In genomic region chr19:5321066-5321642, GRCh38 we compare ENCODE assay signal across 18 cellular contexts. TPM values are rescaled to one million over a fixed set of nuclear protein-coding genes. Genes with fewer than 3 reads are reported as not detected.
A peak's percentile ranks its signal among the peaks of the same experiment; 100 is the strongest.
DNase-seq lines count a peak whose midpoint lies in the region; ATAC-seq, FAIRE-seq and TF ChIP-seq lines count a peak whose summit lies in the region.
"Had no signal": no experiment of that assay in that cellular context is flagged by ENCODE, and none has a peak within 500 bp of the region (broad histone marks: within the 10 kb centered on the region; RNA-seq: fewer than 3 reads in every experiment).

No MANE protein-coding gene starts in this region.

- no peaks in the 10 kb centered on the region for H3K9me1 ChIP-seq in K562 (ENCODE audit: control insufficient read depth, insufficient read depth, low read length)

- TF ChIP-seq EP300 in HepG2 (IDR thresholded peaks at IDR 0.05; ENCODE audit: low read depth in 2 of 2, low read length in 2 of 2) = no peak
- no peak for TF ChIP-seq EP300 in HepG2 (CRISPR knock-in tag; IDR thresholded peaks at IDR 0.05; ENCODE audit: borderline replicate concordance)
- no peak for TF ChIP-seq EP300 in K562 (IDR thresholded peaks at IDR 0.05; ENCODE audit: low read length)

- peaks cover 8% of the 10 kb centered on the region for H3K36me3 Mint-ChIP-seq in endothelial cell (ENCODE audit: low read depth, unreplicated experiment)

- H3K4me3 Mint-ChIP-seq in endothelial cell (ENCODE audit: unreplicated experiment) = no peak overlapping the region
- H3K4me3 Mint-ChIP-seq: CD4-positive, alpha-beta memory T cell had no signal

- POLR2A ChIA-PET in HepG2 (lab: Yijun Ruan, JAX) = no interaction called here
- POLR2A ChIA-PET in K562 (lab: Yijun Ruan, JAX) = interaction anchor here (0.9 kb wide), 2 partner anchors 10 to 16 kb away, joined by 3 read pairs; no protein-coding TSS in a partner anchor

- H3K27me3 ChIP-seq in HepG2 (ENCODE audit: control insufficient read depth in 1 of 2, insufficient read depth in 2 of 2, low read length in 2 of 2) = no peaks in the 10 kb centered on the region
- no peaks in the 10 kb centered on the region for H3K27me3 ChIP-seq in right lobe of liver
- H3K27me3 ChIP-seq in BLaER1 treated with 17β-estradiol and CSF1 and Interleukin-3, amounts not matched to agents 10 nM and 100 nM = peaks cover 0 to 10% (median 0%) of the 10 kb centered on the region in 11 experiments; a peak in 6 of 22 replicates
- no peaks in the 10 kb centered on the region; a peak in 1 of 5 replicates for H3K27me3 ChIP-seq in K562 (ENCODE audit: control insufficient read depth in 2 of 2, insufficient read depth in 2 of 2, low read length in 2 of 2)
- H3K27me3 ChIP-seq in HAP-1 (ENCODE audit: low read depth) = no peaks in the 10 kb centered on the region

- H3K27ac Mint-ChIP-seq in endothelial cell (ENCODE audit: unreplicated experiment) = no peak overlapping the region
- H3K27ac Mint-ChIP-seq: CD4-positive, alpha-beta memory T cell had no signal

- no peak overlapping the region; the same call in 1 of the 2 replicates for H3K4me2 ChIP-seq in HepG2 (ENCODE audit: low read depth, low read length)
- peak overlapping the region in 9 of 11 experiments; percentile 61 to 92 (median 70); a peak in 11 of 22 replicates for H3K4me2 ChIP-seq in BLaER1 treated with 17β-estradiol and CSF1 and Interleukin-3, amounts not matched to agents 10 nM and 100 nM
- H3K4me2 ChIP-seq in K562 (ENCODE audit: insufficient read depth, low read length) = no peak overlapping the region

- no peak overlapping the region for H3K9ac ChIP-seq in HepG2 (ENCODE audit: insufficient read depth, low read depth, low read length)
- H3K9ac ChIP-seq in BLaER1 treated with 17β-estradiol and CSF1 and Interleukin-3, amounts not matched to agents 10 nM and 100 nM = no peak overlapping the region
- no peak overlapping the region for H3K9ac ChIP-seq in K562 (ENCODE audit: insufficient read depth in 1 of 2, low read depth in 2 of 2, low read length in 2 of 2)

- no peak overlapping the region for H2AFZ ChIP-seq in HepG2 (ENCODE audit: low read length)
- H2AFZ ChIP-seq in K562 (ENCODE audit: low read depth, low read length) = no peak overlapping the region

- peaks cover 8% of the 10 kb centered on the region for H3K27me3 Mint-ChIP-seq in endothelial cell (ENCODE audit: unreplicated experiment)

- no peak overlapping the region for H3K27ac ChIP-seq in HepG2 (ENCODE audit: extremely low read length, insufficient read depth, low read length)
- no peak overlapping the region for H3K27ac ChIP-seq in right lobe of liver
- H3K27ac ChIP-seq in BLaER1 treated with 17β-estradiol and CSF1 and Interleukin-3, amounts not matched to agents 10 nM and 100 nM = no peak overlapping the region
- H3K27ac ChIP-seq in K562 (ENCODE audit: extremely low read depth, low read depth, low read length) = no peak overlapping the region

- ATAC-seq in HepG2 = no peak
- ATAC-seq in right lobe of liver = no peak
- no peak for ATAC-seq in K562
- no peak for ATAC-seq in GM21360 (IDR thresholded peaks at IDR 0.05; ENCODE audit: unreplicated experiment)

- CTCF ChIA-PET in HepG2 (lab: Yijun Ruan, JAX; ENCODE audit: low intra/inter-chr PET ratio, low total read pairs) (no interaction called here), K562 (lab: Yijun Ruan, JAX; ENCODE audit: low intra/inter-chr PET ratio) (no interaction called here)

- no peak for TF ChIP-seq CTCF in HepG2 (CRISPR knock-in tag; IDR thresholded peaks at IDR 0.05)
- no peak for TF ChIP-seq CTCF in right lobe of liver (IDR thresholded peaks at IDR 0.05)
- TF ChIP-seq CTCF in K562 (IDR thresholded peaks at IDR 0.05 in 2 of 3, conservative IDR thresholded peaks at IDR 0.05 in 1 of 3; ENCODE audit: insufficient read depth in 2 of 3, low read depth in 1 of 3, low read length in 3 of 3) = no peak
- TF ChIP-seq CTCF in endothelial cell (IDR thresholded peaks at IDR 0.05; ENCODE audit: unreplicated experiment) = no peak

- no peak for TF ChIP-seq RAD21 in HepG2 (CRISPR knock-in tag; IDR thresholded peaks at IDR 0.05)
- no peak for TF ChIP-seq RAD21 in K562 (CRISPR knock-in tag; conservative IDR thresholded peaks at IDR 0.05 in 1 of 2, IDR thresholded peaks at IDR 0.05 in 1 of 2)

- H3K4me3 ChIP-seq in HepG2 (replicated peaks in 1 of 3; ENCODE audit: insufficient read depth in 1 of 3, low read depth in 2 of 3, low read length in 3 of 3) (no peak overlapping the region), right lobe of liver (no peak overlapping the region), K562 (no peak overlapping the region), HAP-1 (no peak overlapping the region)
- H3K4me3 ChIP-seq in BLaER1 treated with 17β-estradiol and CSF1 and Interleukin-3, amounts not matched to agents 10 nM and 100 nM = no peak overlapping the region

- no peaks in the 10 kb centered on the region for H3K4me1 Mint-ChIP-seq in endothelial cell (ENCODE audit: unreplicated experiment)
- H3K4me1 Mint-ChIP-seq: CD4-positive, alpha-beta memory T cell had no signal

- TF ChIP-seq POLR2A in HepG2 (IDR thresholded peaks at IDR 0.05; ENCODE audit: insufficient read depth in 1 of 2, low read depth in 2 of 2, low read length in 2 of 2) (no peak), right lobe of liver (IDR thresholded peaks at IDR 0.05) (no peak), K562 (conservative IDR thresholded peaks at IDR 0.05) (no peak)

- FAIRE-seq in HepG2 (lab: Jason Lieb, UNC) (no peak), K562 (lab: Jason Lieb, UNC) (no peak)
- FAIRE-seq: H54 had no signal

- H3K79me2 ChIP-seq in HepG2 (ENCODE audit: insufficient read depth, low read length) = no peaks in the 10 kb centered on the region
- no peaks in the 10 kb centered on the region for H3K79me2 ChIP-seq in K562 (ENCODE audit: control insufficient read depth, insufficient read depth, low read length)

- H4K20me1 ChIP-seq in HepG2 (ENCODE audit: insufficient read depth, low read length) (peaks cover 7% of the 10 kb centered on the region; the same call in 1 of the 2 replicates), K562 (replicated peaks; ENCODE audit: control insufficient read depth, insufficient read depth, low read length) (peaks cover 8% of the 10 kb centered on the region; the same call in 1 of the 2 replicates)
- H4K20me1 ChIP-seq in BLaER1 treated with 17β-estradiol and CSF1 and Interleukin-3, amounts not matched to agents 10 nM and 100 nM = peaks cover 0 to 12% (median 0%) of the 10 kb centered on the region in 11 experiments; a peak in 2 of 22 replicates

- H3K36me3 ChIP-seq in HepG2 (replicated peaks in 1 of 2; ENCODE audit: control insufficient read depth in 1 of 2, insufficient read depth in 2 of 2, low read length in 2 of 2) (no peaks in the 10 kb centered on the region), right lobe of liver (no peaks in the 10 kb centered on the region), K562 (ENCODE audit: control insufficient read depth, insufficient read depth, low read length) (no peaks in the 10 kb centered on the region), HAP-1 (replicated peaks) (peaks cover 5% of the 10 kb centered on the region; the same call in 1 of the 2 replicates)
- no peaks in the 10 kb centered on the region for H3K36me3 ChIP-seq in BLaER1 treated with 17β-estradiol and CSF1 and Interleukin-3, amounts not matched to agents 10 nM and 100 nM

- in situ Hi-C loops in HepG2 (cut with HindIII; ENCODE audit: extremely low pct_ligation_motif_present, low pct_unique_long_range_greater_than_20kb) = no loop called here
- in situ Hi-C loops in K562 (cut with MboI) = no loop called here
- in situ Hi-C loops in HAP-1 (cut with MboI; ENCODE audit: low sequenced_read_pairs) = no loop called here

- intact Hi-C loops in HepG2 (cut with micrococcal nuclease; ENCODE audit: unreplicated experiment) = no loop called here
- intact Hi-C loops in right lobe of liver (cut with DNase I) = no loop called here
- intact Hi-C loops in K562 (cut with micrococcal nuclease) = no loop called here

- DNase-seq in HepG2 (ENCODE audit: low spot score) (no peak), right lobe of liver (no peak), K562 (ENCODE audit: extremely low read depth in 1 of 4, low spot score in 3 of 4) (no peak), endothelial cell (ENCODE audit: low spot score) (no peak), HAP-1 (ENCODE audit: low spot score in 2 of 2) (no peak)
- DNase-seq: 8988T; C1 segment of cervical spinal cord; Calu3; CD4-positive, alpha-beta memory T cell; COR-L47; DMS53; DMS79 treated with DMSO at 0.1 percent for 48 hours; GF-D8; GOT3; HCEC 1CT had no signal

- BruUV-seq in HepG2 (replicated peaks; lab: Mats Ljungman, UMichigan) = no TSS peak
- no TSS peak for BruUV-seq in K562 (replicated peaks; lab: Mats Ljungman, UMichigan)

- H3K4me1 ChIP-seq in HepG2 (ENCODE audit: insufficient read depth, low read length) (peaks cover 27% of the 10 kb centered on the region), right lobe of liver (no peaks in the 10 kb centered on the region), K562 (replicated peaks in 1 of 2; ENCODE audit: control insufficient read depth in 2 of 2, insufficient read depth in 2 of 2, low read length in 2 of 2) (peaks cover 5 to 12% of the 10 kb centered on the region in 2 experiments; a peak in 3 of 5 replicates), HAP-1 (no peaks in the 10 kb centered on the region)
- H3K4me1 ChIP-seq in BLaER1 treated with 17β-estradiol and CSF1 and Interleukin-3, amounts not matched to agents 10 nM and 100 nM = peaks cover 11 to 16% (median 13%) of the 10 kb centered on the region in 10 experiments

- H3K9me3 ChIP-seq in HepG2 (ENCODE audit: low read length) (no peaks in the 10 kb centered on the region), right lobe of liver (no peaks in the 10 kb centered on the region), K562 (replicated peaks; ENCODE audit: control insufficient read depth, insufficient read depth, low read depth, low read length) (0 out of 2 replicates have a peak, but pooled peaks cover 2% of the 10 kb centered on the region), HAP-1 (no peaks in the 10 kb centered on the region)
- H3K9me3 ChIP-seq in BLaER1 treated with 17β-estradiol and CSF1 and Interleukin-3, amounts not matched to agents 10 nM and 100 nM (replicated peaks in 1 of 11) = peaks cover 0 to 5% (median 0%) of the 10 kb centered on the region in 11 experiments; a peak in 3 of 22 replicates

- no peaks in the 10 kb centered on the region for H3K9me3 Mint-ChIP-seq in endothelial cell (ENCODE audit: unreplicated experiment)

- WGBS in HepG2 (ENCODE audit: low lambda C conversion rate) = over 99% methylated on average over 6 of the region's 9 CpGs
- 80% methylated on average over 6 of the region's 9 CpGs for WGBS in right lobe of liver (ENCODE audit: insufficient coverage, low coverage, low lambda C conversion rate, missing lambda C conversion rate)
- 39% methylated on average over 9 of the region's 9 CpGs for WGBS in K562 (ENCODE audit: insufficient coverage, low coverage, missing lambda C conversion rate)

RNA-seq across cellular contexts. Expression of gene PTPRS, which starts 19.5 kb away (rescaled TPM):
- total RNA-seq in HepG2 (2016; rRNA removed; fragmentation: Illumina TruSeq; extraction: Trizol) (21.3 and 32.7 TPM in 2 replicates), right lobe of liver (10 to 100 TPM in 5 of 6 experiments, 1 to 10 TPM in 1; 6.1 to 39.9 (median 22.1) TPM), K562 (2014; rRNA removed) (26.4 and 28.0 TPM in 2 replicates), K562 (2014; rRNA removed; fragmentation: Illumina TruSeq; extraction: Trizol) (6.1 and 6.7 TPM in 2 replicates), K562 (2015; rRNA removed; fragmentation: Illumina TruSeq; extraction: Trizol) (14.1 and 15.1 TPM in 2 replicates), K562 (2021) (45.2 and 49.4 TPM in 2 replicates), endothelial cell (ENCODE audit: unreplicated experiment) (93.7 TPM)
- 8.8 and 10.2 TPM in 2 replicates for total RNA-seq in HepG2 (2016; cell fraction: cytosol; rRNA removed; fragmentation: Illumina TruSeq; extraction: Trizol; ENCODE audit: low read depth)
- 17.7 and 32.1 TPM in 2 replicates for total RNA-seq in HepG2 (2016; cell fraction: insoluble cytoplasmic fraction; rRNA removed; fragmentation: Illumina TruSeq; extraction: Trizol)
- total RNA-seq in HepG2 (2016; cell fraction: membrane; rRNA removed; fragmentation: Illumina TruSeq; extraction: Trizol) = 21.8 and 23.0 TPM in 2 replicates
- total RNA-seq in HepG2 (2016; cell fraction: nucleus; rRNA removed; fragmentation: Illumina TruSeq; extraction: Trizol) = 57.4 and 62.6 TPM in 2 replicates
- polyA plus RNA-seq in HepG2 (2011; rRNA removed) (43.9 and 63.5 TPM in 2 replicates), K562 (2011; rRNA removed) (14.9 and 17.4 TPM in 2 replicates), K562 (2014; fragmentation: Illumina TruSeq; extraction: Trizol) (8.3 and 10.7 TPM in 2 replicates), K562 (2014; fragmentation: Nextera tagmentation; extraction: Ambion mirVana) (1 to 10 TPM; 1.1 to 1.2 TPM), K562 (2014; rRNA removed) (26.9 and 27.4 TPM in 2 replicates)
- 36.8 and 40.6 TPM in 2 replicates for polyA plus RNA-seq in HepG2 (2011; cell fraction: cytosol; rRNA removed)
- polyA plus RNA-seq in HepG2 (2011; cell fraction: nucleus; rRNA removed) = 194 and 221 TPM in 2 replicates
- 24.6 and 49.4 TPM in 2 replicates for polyA plus RNA-seq in HepG2 (2012)
- polyA plus RNA-seq in HepG2 (2016; cell fraction: cytosol; fragmentation: Illumina TruSeq; extraction: Trizol; ENCODE audit: low read depth) = 4.6 and 4.7 TPM in 2 replicates
- 8.4 and 10.5 TPM in 2 replicates for polyA plus RNA-seq in HepG2 (2016; cell fraction: insoluble cytoplasmic fraction; fragmentation: Illumina TruSeq; extraction: Trizol; ENCODE audit: low read depth)
- 5.1 and 5.2 TPM in 2 replicates for polyA plus RNA-seq in HepG2 (2016; cell fraction: membrane; fragmentation: Illumina TruSeq; extraction: Trizol; ENCODE audit: low read depth)
- 68.7 and 77.5 TPM in 2 replicates for polyA plus RNA-seq in HepG2 (2016; cell fraction: nucleus; fragmentation: Illumina TruSeq; extraction: Trizol; ENCODE audit: insufficient read depth, low read depth)
- polyA minus RNA-seq in HepG2 (2011; rRNA and poly(A)+ RNA removed; ENCODE audit: low replicate concordance) = 65.7 and 175 TPM in 2 replicates
- 79.6 and 103 TPM in 2 replicates for polyA minus RNA-seq in HepG2 (2011; cell fraction: cytosol; rRNA and poly(A)+ RNA removed)
- 55.6 and 71.9 TPM in 2 replicates for polyA minus RNA-seq in HepG2 (2011; cell fraction: nucleus; rRNA and poly(A)+ RNA removed)
- total RNA-seq in K562 (2011; cell fraction: chromatin; rRNA removed; ENCODE audit: low replicate concordance) = 79.8 and 180 TPM in 2 replicates
- total RNA-seq in K562 (2011; cell fraction: nucleolus; rRNA removed) = 97.4 and 130 TPM in 2 replicates
- total RNA-seq in K562 (2011; cell fraction: nucleoplasm; rRNA removed) = 85.8 and 89.2 TPM in 2 replicates
- 14.3 and 32.7 TPM in 2 replicates for polyA plus RNA-seq in K562 (2011; cell fraction: cytosol; rRNA removed)
- polyA plus RNA-seq in K562 (2011; cell fraction: nucleus; rRNA removed) = 54.1 and 106 TPM in 2 replicates
- polyA plus RNA-seq in K562 (2012) = 23.1 and 29.5 TPM in 2 replicates
- polyA minus RNA-seq in K562 (2011; rRNA and poly(A)+ RNA removed) = 11.5 and 28.9 TPM in 2 replicates
- polyA minus RNA-seq in K562 (2011; cell fraction: cytosol; rRNA and poly(A)+ RNA removed) = 41.9 and 44.2 TPM in 2 replicates
- polyA minus RNA-seq in K562 (2011; cell fraction: nucleus; rRNA and poly(A)+ RNA removed) = 27.2 and 33.5 TPM in 2 replicates

Comparison
In these comparisons a context has a peak if more than half of its experiments do, and no peak if none do; other contexts are left out.
1. H3K4me2 ChIP-seq: peak in BLaER1 treated with 17β-estradiol and CSF1 and Interleukin-3, amounts not matched to agents 10 nM and 100 nM (9 of 11); none in HepG2 (single experiment) and K562 (single experiment).
2. Of the 241 proteins assayed by ChIP-seq in both HepG2 and K562: peak only in HepG2: ADNP and CHD4; only in K562: ATF2 and PTBP1; in both: KDM1A and ZNF121; in neither: 235.